ENCODE assay signal across 27 cellular contexts in the genomic region with DNA sequence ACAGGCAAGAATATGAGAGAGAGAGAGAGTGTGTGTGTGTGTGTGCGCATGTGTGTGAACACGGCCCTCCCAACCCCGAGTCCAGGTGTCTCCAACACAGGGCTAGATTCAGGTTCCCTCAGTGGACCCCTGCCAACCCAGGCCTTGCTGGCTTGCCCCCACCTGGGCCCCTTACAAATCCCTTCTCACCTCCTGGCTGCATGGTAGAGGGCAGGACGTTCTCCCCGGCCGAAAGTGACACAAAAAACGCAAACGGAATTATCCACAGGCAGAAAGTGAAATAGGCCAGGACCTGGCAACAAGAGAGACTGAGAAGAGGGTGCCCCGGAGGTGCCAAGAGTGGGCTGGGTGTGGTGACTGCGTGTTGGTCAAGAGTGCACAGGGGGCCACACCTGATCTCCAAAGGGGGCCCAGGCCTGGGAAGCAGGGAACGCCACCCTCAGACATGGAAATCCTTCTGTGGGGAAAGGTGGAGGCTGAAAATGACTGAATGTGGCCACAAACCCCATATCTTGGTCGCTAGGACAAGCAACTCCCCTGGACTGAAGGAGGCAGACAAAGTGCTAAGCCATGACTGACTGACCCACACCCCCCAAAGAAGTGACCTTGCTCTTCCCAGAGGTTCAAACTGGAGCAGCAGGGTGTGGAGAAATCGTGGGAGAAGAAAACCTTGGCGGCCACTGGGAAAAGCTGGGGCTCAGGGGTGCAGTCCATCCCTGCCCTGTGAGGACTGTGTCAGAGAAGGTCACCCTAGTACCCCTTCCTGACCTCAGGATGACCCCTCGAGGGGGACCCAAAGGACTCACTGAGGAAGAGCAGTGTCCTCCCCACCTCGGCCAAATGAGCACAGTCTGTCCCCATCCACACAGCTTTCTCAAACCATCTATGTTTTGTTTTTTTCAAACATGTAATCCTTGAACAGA. TPM values are rescaled to one million over a fixed set of nuclear protein-coding genes. Genes with fewer than 3 reads are reported as not detected.
DNase-seq lines count a peak whose midpoint lies in the region; TF ChIP-seq lines count a peak whose summit lies in the region.
"Had no signal": no experiment of that assay in that cellular context is flagged by ENCODE, and none has a peak within 500 bp of the region (broad histone marks: within the 10 kb centered on the region; RNA-seq: fewer than 3 reads in every experiment).

No MANE protein-coding gene starts in this region.

- in situ Hi-C loops in mammary epithelial cell (cut with MboI; ENCODE audit: low sequenced_read_pairs in 2 of 2) = no loop called here

- no peak overlapping the region for H3K9ac ChIP-seq in mammary epithelial cell (ENCODE audit: insufficient read depth, low read length)

- H2AFZ ChIP-seq in mammary epithelial cell (ENCODE audit: low read depth, low read length) = no peak overlapping the region
- H2AFZ ChIP-seq: hepatocyte had no signal

- H4K20me1 ChIP-seq in mammary epithelial cell (ENCODE audit: insufficient read depth, low read length) = no peaks in the 10 kb centered on the region

- intact Hi-C loops in MCF 10A (cut with micrococcal nuclease) = no loop called here
- intact Hi-C loops in mammary epithelial cell (cut with micrococcal nuclease) = no loop called here
- intact Hi-C loops in activated CD4-positive, alpha-beta memory T cell treated with anti-CD3 and anti-CD28 coated beads for 36 hours (cut with micrococcal nuclease) = loop anchor here (10.0 kb wide), 1 partner anchor 694 kb away; the partner anchor contains the start of gene SNRPG
- intact Hi-C loops in vagina (cut with DNase I) = no loop called here

- H3K79me2 ChIP-seq in mammary epithelial cell (ENCODE audit: insufficient read depth, low read length) = peaks cover 32% of the 10 kb centered on the region

- H3K4me1 Mint-ChIP-seq in MCF 10A (ENCODE audit: insufficient read depth, unreplicated experiment) = peaks cover 13% of the 10 kb centered on the region
- peaks cover 37% of the 10 kb centered on the region for H3K4me1 Mint-ChIP-seq in activated CD4-positive, alpha-beta memory T cell treated with anti-CD3 and anti-CD28 coated beads for 36 hours (ENCODE audit: low read depth)

- no peak for TF ChIP-seq CTCF in MCF 10A (IDR thresholded peaks at IDR 0.05; ENCODE audit: unreplicated experiment)
- no peak for TF ChIP-seq CTCF in mammary epithelial cell (conservative IDR thresholded peaks at IDR 0.05 in 1 of 2, IDR thresholded peaks at IDR 0.05 in 1 of 2; ENCODE audit: extremely low read depth in 1 of 2, insufficient read depth in 1 of 2, low read depth in 1 of 2, low read length in 2 of 2)
- TF ChIP-seq CTCF in vagina (IDR thresholded peaks at IDR 0.05) = no peak

- WGBS in mammary epithelial cell (ENCODE audit: low coverage, missing lambda C conversion rate) = 81% methylated on average over 15 of the region's 16 CpGs

- no peak for TF ChIP-seq POLR2A in vagina (IDR thresholded peaks at IDR 0.05)

- H3K9me3 ChIP-seq in mammary epithelial cell (replicated peaks; ENCODE audit: insufficient read depth, low read length) = no peaks in the 10 kb centered on the region
- H3K9me3 ChIP-seq in vagina = no peaks in the 10 kb centered on the region
- H3K9me3 ChIP-seq: colonic mucosa, ovary, thoracic aorta, uterus had no signal

- CTCF ChIA-PET in MCF 10A (lab: Yijun Ruan, JAX) (interaction anchor here (0.5 to 1.3 kb wide), 2 partner anchors 12 to 63 kb away, joined by 3 to 7 read pairs; no protein-coding TSS in a partner anchor), mammary epithelial cell (lab: Charles Lee; ENCODE audit: low non-redundant PET) (no interaction called here)
- CTCF ChIA-PET in activated CD4-positive, alpha-beta memory T cell treated with anti-CD3 and anti-CD28 coated beads for 36 hours (lab: Charles Lee) = no interaction called here

- BruUV-seq in MCF 10A (replicated peaks; lab: Mats Ljungman, UMichigan) (no TSS peak), mammary epithelial cell (replicated peaks; lab: Mats Ljungman, UMichigan) (no TSS peak)

- H3K4me2 ChIP-seq in mammary epithelial cell (ENCODE audit: insufficient read depth, low read depth, low read length) = no peak overlapping the region
- H3K4me2 ChIP-seq: hepatocyte, smooth muscle cell had no signal

- peaks cover 13% of the 10 kb centered on the region for H3K4me1 ChIP-seq in mammary epithelial cell (ENCODE audit: insufficient read depth, low read length)
- peaks cover 15% of the 10 kb centered on the region for H3K4me1 ChIP-seq in vagina

- no peak overlapping the region for H3K27ac ChIP-seq in mammary epithelial cell (ENCODE audit: insufficient read depth, low read depth, low read length)
- H3K27ac ChIP-seq in vagina = no peak overlapping the region
- H3K27ac ChIP-seq: colonic mucosa, hepatocyte, ovary, thoracic aorta, uterus had no signal

- dilution Hi-C loops in mammary epithelial cell (cut with HindIII; ENCODE audit: low sequenced_read_pairs) = no loop called here

- H3K4me3 ChIP-seq in mammary epithelial cell (replicated peaks in 1 of 3; ENCODE audit: insufficient read depth in 1 of 3, low read depth in 2 of 3, low read length in 3 of 3) (no peak overlapping the region), vagina (no peak overlapping the region)
- H3K4me3 ChIP-seq: colonic mucosa, hepatocyte, ovary, smooth muscle cell, thoracic aorta, uterus had no signal

- POLR2A ChIA-PET in MCF 10A (lab: Yijun Ruan, JAX) = no interaction called here
- POLR2A ChIA-PET in activated CD4-positive, alpha-beta memory T cell treated with anti-CD3 and anti-CD28 coated beads for 36 hours (lab: Charles Lee) = no interaction called here

- H3K27me3 ChIP-seq in mammary epithelial cell (ENCODE audit: insufficient read depth, low read length) (no peaks in the 10 kb centered on the region), vagina (no peaks in the 10 kb centered on the region)
- H3K27me3 ChIP-seq: colonic mucosa, hepatocyte, ovary, uterus had no signal

- no peak overlapping the region for H3K4me3 Mint-ChIP-seq in MCF 10A (ENCODE audit: unreplicated experiment)
- H3K4me3 Mint-ChIP-seq in activated CD4-positive, alpha-beta memory T cell treated with anti-CD3 and anti-CD28 coated beads for 36 hours = no peak overlapping the region
- H3K4me3 Mint-ChIP-seq: nephron progenitor cell; stimulated activated naive CD8-positive, alpha-beta T cell treated with anti-CD3 and anti-CD28 coated beads, Interleukin-15, Interleukin-2, amounts not matched to agents 100 ng/mL and 50 ng/mL, for 24 hours had no signal

- H3K27ac Mint-ChIP-seq in MCF 10A (ENCODE audit: low read depth, unreplicated experiment) = peak overlapping the region; percentile 40
- H3K27ac Mint-ChIP-seq in activated CD4-positive, alpha-beta memory T cell treated with anti-CD3 and anti-CD28 coated beads for 36 hours = no peak overlapping the region
- H3K27ac Mint-ChIP-seq: nephron progenitor cell; stimulated activated naive CD8-positive, alpha-beta T cell treated with anti-CD3 and anti-CD28 coated beads, Interleukin-15, Interleukin-2, amounts not matched to agents 100 ng/mL and 50 ng/mL, for 24 hours had no signal

- DNase-seq in MCF 10A (ENCODE audit: unreplicated experiment) (no peak), mammary epithelial cell (no peak), mesenteric fat pad (ENCODE audit: low spot score) (peak; percentile 67), vagina (ENCODE audit: extremely low spot score in 2 of 2) (peak; percentile 67 to 83), NCI-H187 treated with DMSO at 0.1 percent for 48 hours (lab: John Stamatoyannopoulos, UW) (no peak), NCI-H2196 (lab: John Stamatoyannopoulos, UW; ENCODE audit: unreplicated experiment) (no peak)
- peak; percentile 5 for DNase-seq in activated CD4-positive, alpha-beta memory T cell treated with anti-CD3 and anti-CD28 coated beads for 36 hours
- DNase-seq: activated naive CD4-positive, alpha-beta T cell treated with anti-CD3 and anti-CD28 coated beads, Interleukin-2, amount 50 U/mL, for 16 hours; colonic mucosa; COR-L47; effector CD4-positive, alpha-beta T cell; KBM-7; NCI-H1105; NCI-H1930; NCI-H524 treated with DMSO at 0.1 percent for 48 hours; nephron progenitor cell; OCI-M1; stimulated activated CD4-positive, alpha-beta T cell treated with anti-CD3 and anti-CD28 coated beads, Interleukin-1b, Interleukin-23, amount 100 ng/mL, for 48 hours had no signal

- no peaks in the 10 kb centered on the region for H3K27me3 Mint-ChIP-seq in MCF 10A (ENCODE audit: insufficient read depth, unreplicated experiment)
- H3K27me3 Mint-ChIP-seq in activated CD4-positive, alpha-beta memory T cell treated with anti-CD3 and anti-CD28 coated beads for 36 hours = no peaks in the 10 kb centered on the region
- H3K27me3 Mint-ChIP-seq: stimulated activated naive CD8-positive, alpha-beta T cell treated with anti-CD3 and anti-CD28 coated beads, Interleukin-15, Interleukin-2, amounts not matched to agents 100 ng/mL and 50 ng/mL, for 24 hours had no signal

- H3K36me3 ChIP-seq in mammary epithelial cell (ENCODE audit: insufficient read depth, low read length) (peaks cover 15% of the 10 kb centered on the region), vagina (peaks cover 0 to 21% of the 10 kb centered on the region in 2 donors)
- H3K36me3 ChIP-seq: ovary, uterus had no signal

- H3K9me3 Mint-ChIP-seq in MCF 10A (ENCODE audit: unreplicated experiment) = no peaks in the 10 kb centered on the region
- H3K9me3 Mint-ChIP-seq in activated CD4-positive, alpha-beta memory T cell treated with anti-CD3 and anti-CD28 coated beads for 36 hours = no peaks in the 10 kb centered on the region
- H3K9me3 Mint-ChIP-seq: nephron progenitor cell; stimulated activated naive CD8-positive, alpha-beta T cell treated with anti-CD3 and anti-CD28 coated beads, Interleukin-15, Interleukin-2, amounts not matched to agents 100 ng/mL and 50 ng/mL, for 24 hours had no signal

- H3K36me3 Mint-ChIP-seq in MCF 10A (ENCODE audit: insufficient read depth, unreplicated experiment) = peaks cover 43% of the 10 kb centered on the region
- peaks cover 23% of the 10 kb centered on the region for H3K36me3 Mint-ChIP-seq in activated CD4-positive, alpha-beta memory T cell treated with anti-CD3 and anti-CD28 coated beads for 36 hours

RNA-seq across cellular contexts. Expression of gene TEX261, which starts 5.7 kb away (rescaled TPM):
- total RNA-seq in MCF 10A (2022) = 52.3 and 63.2 TPM in 2 replicates
- total RNA-seq in mammary epithelial cell = 10 to 100 TPM; 30.0 to 61.6 TPM
- 59.6 TPM for polyA plus RNA-seq in mammary epithelial cell
- polyA minus RNA-seq in mammary epithelial cell = 146 TPM
- 10 to 100 TPM; 29.0 to 29.9 TPM for total RNA-seq in activated CD4-positive, alpha-beta memory T cell treated with anti-CD3 and anti-CD28 coated beads for 36 hours
- 86.8 TPM for total RNA-seq in mesenteric fat pad
- 29.0 TPM for total RNA-seq in vagina

RNA-seq across cellular contexts. Expression of gene ANKRD53, which starts 10.6 kb away (rescaled TPM):
- total RNA-seq in MCF 10A (2022) = not detected in 2 replicates
- under 1 TPM in 1 of 2 donors, not detected in 1; 0.83 TPM for total RNA-seq in mammary epithelial cell
- polyA plus RNA-seq in mammary epithelial cell = 0.18 TPM
- 1.7 TPM for polyA minus RNA-seq in mammary epithelial cell
- total RNA-seq in activated CD4-positive, alpha-beta memory T cell treated with anti-CD3 and anti-CD28 coated beads for 36 hours = not detected
- 17.6 TPM for total RNA-seq in mesenteric fat pad
- 4.9 TPM for total RNA-seq in vagina
- total RNA-seq: SK-MEL-5; T-helper 1 cell treated with Interleukin-12 subunit alpha and Interleukin-12 subunit beta and Interleukin-4 antibody, amounts not matched to agents 30 ng/mL and 1 ng/mL, for 36 hours had no signal

RNA-seq across cellular contexts. Expression of gene ATP6V1B1, which starts 53.3 kb away (rescaled TPM):
- total RNA-seq in MCF 10A (2022) (not detected in 2 replicates), mammary epithelial cell (1 to 10 TPM in 1 of 2 donors, not detected in 1; 1.3 TPM), mesenteric fat pad (2.4 TPM), vagina (not detected)
- polyA plus RNA-seq in mammary epithelial cell = 0.03 TPM
- polyA minus RNA-seq in mammary epithelial cell = not detected
- not detected for total RNA-seq in activated CD4-positive, alpha-beta memory T cell treated with anti-CD3 and anti-CD28 coated beads for 36 hours
- total RNA-seq: colonic mucosa; lung microvascular endothelial cell; smooth muscle cell; T-helper 1 cell treated with Interleukin-12 subunit alpha and Interleukin-12 subunit beta and Interleukin-4 antibody, amounts not matched to agents 30 ng/mL and 1 ng/mL, for 36 hours had no signal

Comparison
In these comparisons a context has a peak if more than half of its experiments do, and no peak if none do; other contexts are left out.
1. DNase-seq: peak in activated CD4-positive, alpha-beta memory T cell treated with anti-CD3 and anti-CD28 coated beads for 36 hours (single experiment), mesenteric fat pad (single experiment) and vagina (2 of 2); none in MCF 10A (single experiment), mammary epithelial cell (single experiment), NCI-H187 treated with DMSO at 0.1 percent for 48 hours (single experiment) and NCI-H2196 (single experiment).